Comparison of ENCODE assay signal across 17 cellular contexts in the genomic region with DNA sequence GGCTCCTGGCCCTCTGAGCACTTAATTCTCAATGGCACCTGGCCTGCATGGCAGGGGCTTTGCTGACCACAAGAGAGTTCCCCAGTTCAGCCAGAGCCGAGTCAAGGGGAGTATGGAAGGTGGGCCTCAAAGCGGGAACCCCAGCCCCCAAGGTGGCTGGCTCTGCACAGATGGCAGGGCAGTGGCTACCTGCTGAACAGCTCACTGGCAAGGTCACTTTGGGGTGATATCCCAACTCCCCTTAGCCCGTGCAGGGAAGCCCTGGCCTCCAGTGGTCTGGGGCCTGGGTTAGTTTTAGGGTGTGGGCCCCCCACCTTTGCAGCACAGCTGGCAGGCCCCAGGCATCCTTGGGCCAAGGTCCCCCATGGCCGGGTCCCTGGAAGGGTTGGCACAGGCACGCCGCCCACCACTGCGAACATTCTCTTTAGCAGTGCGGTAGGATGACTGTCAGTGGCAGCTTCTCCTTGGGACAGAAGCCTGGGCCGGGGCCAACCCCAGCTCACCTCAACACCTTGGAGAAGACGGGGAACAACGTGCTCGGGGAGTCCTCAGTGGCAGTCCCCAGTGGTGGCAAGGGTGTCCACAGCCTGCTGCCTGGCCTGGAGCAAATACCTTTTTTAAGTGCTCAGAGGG. TPM values are rescaled to one million over a fixed set of nuclear protein-coding genes. Genes with fewer than 3 reads are reported as not detected.
DNase-seq lines count a peak whose midpoint lies in the region; ATAC-seq and TF ChIP-seq lines count a peak whose summit lies in the region.
"Had no signal": no experiment of that assay in that cellular context is flagged by ENCODE, and none has a peak within 500 bp of the region (broad histone marks: within the 10 kb centered on the region; RNA-seq: fewer than 3 reads in every experiment).

No MANE protein-coding gene starts in this region.

- no peak overlapping the region for H3K4me3 Mint-ChIP-seq in activated CD4-positive, alpha-beta memory T cell treated with anti-CD3 and anti-CD28 coated beads for 36 hours
- H3K4me3 Mint-ChIP-seq in nephron progenitor cell: no peak overlapping the region
- H3K4me3 Mint-ChIP-seq: GM23338 had no signal

- no peaks in the 10 kb centered on the region for H3K4me1 ChIP-seq in smooth muscle cell (ENCODE audit: low read depth)

- no peak overlapping the region for H3K9ac ChIP-seq in smooth muscle cell (ENCODE audit: low read depth)

- CTCF ChIA-PET in activated CD4-positive, alpha-beta memory T cell treated with anti-CD3 and anti-CD28 coated beads for 36 hours (lab: Charles Lee): interaction anchor here (2.2 to 2.8 kb wide), 2 partner anchors 10 to 84 kb away, joined by 6 to 15 read pairs; no protein-coding TSS in a partner anchor

- H4K20me1 ChIP-seq in smooth muscle cell (ENCODE audit: low read depth): no peaks in the 10 kb centered on the region

- H3K36me3 ChIP-seq in H7 (replicated peaks; ENCODE audit: control insufficient read depth, insufficient read depth, low read length) (no peaks in the 10 kb centered on the region), smooth muscle cell (ENCODE audit: low read depth) (no peaks in the 10 kb centered on the region)

- H3K9me3 Mint-ChIP-seq in activated CD4-positive, alpha-beta memory T cell treated with anti-CD3 and anti-CD28 coated beads for 36 hours: no peaks in the 10 kb centered on the region
- no peaks in the 10 kb centered on the region for H3K9me3 Mint-ChIP-seq in nephron progenitor cell
- H3K9me3 Mint-ChIP-seq: GM23338 had no signal

- H3K27me3 ChIP-seq in H7 (ENCODE audit: control insufficient read depth, insufficient read depth, low read length) (no peaks in the 10 kb centered on the region), layer of hippocampus (ENCODE audit: control insufficient read depth, insufficient read depth, low read length) (no peaks in the 10 kb centered on the region), smooth muscle cell (ENCODE audit: low read depth) (no peaks in the 10 kb centered on the region)

- 93% methylated on average over 12 of the region's 12 CpGs for WGBS in smooth muscle cell (ENCODE audit: low lambda C conversion rate)

- POLR2A ChIA-PET in activated CD4-positive, alpha-beta memory T cell treated with anti-CD3 and anti-CD28 coated beads for 36 hours (lab: Charles Lee): no interaction called here

- H3F3A ChIP-seq in smooth muscle cell (ENCODE audit: low read depth): peaks cover 20% of the 10 kb centered on the region

- H3K27me3 Mint-ChIP-seq in activated CD4-positive, alpha-beta memory T cell treated with anti-CD3 and anti-CD28 coated beads for 36 hours: no peaks in the 10 kb centered on the region
- peaks cover 2% of the 10 kb centered on the region for H3K27me3 Mint-ChIP-seq in nephron progenitor cell (ENCODE audit: low read depth, poor library complexity)

- no peaks in the 10 kb centered on the region for H3K36me3 Mint-ChIP-seq in activated CD4-positive, alpha-beta memory T cell treated with anti-CD3 and anti-CD28 coated beads for 36 hours
- peaks cover 4% of the 10 kb centered on the region for H3K36me3 Mint-ChIP-seq in nephron progenitor cell (ENCODE audit: low read depth)

- TF ChIP-seq CTCF in smooth muscle cell (IDR thresholded peaks at IDR 0.05; ENCODE audit: borderline replicate concordance, insufficient read depth, poor library complexity, severe bottlenecking): no peak
- TF ChIP-seq CTCF in nephron progenitor cell (IDR thresholded peaks at IDR 0.05): no peak

- H2AFZ ChIP-seq in smooth muscle cell (ENCODE audit: low read depth): no peak overlapping the region
- H2AFZ ChIP-seq: GM23338 had no signal

- H3K79me2 ChIP-seq in smooth muscle cell (ENCODE audit: low read depth): no peaks in the 10 kb centered on the region

- peak overlapping the region; percentile 14 for H3K27ac ChIP-seq in layer of hippocampus (ENCODE audit: low read depth, low read length)
- peak overlapping the region; percentile 90 for H3K27ac ChIP-seq in smooth muscle cell (ENCODE audit: low read depth)
- H3K27ac ChIP-seq: epithelial cell of prostate, VCaP had no signal

- no peak overlapping the region for H3K4me3 ChIP-seq in H7 (ENCODE audit: insufficient read depth, low read depth, low read length)
- no peak overlapping the region for H3K4me3 ChIP-seq in smooth muscle cell
- H3K4me3 ChIP-seq: GM23338 had no signal

- no peaks in the 10 kb centered on the region for H3K9me3 ChIP-seq in smooth muscle cell (replicated peaks; ENCODE audit: low read depth)

- no peak overlapping the region for H3K4me2 ChIP-seq in smooth muscle cell
- H3K4me2 ChIP-seq: GM23338 had no signal

- no peak overlapping the region for H3K27ac Mint-ChIP-seq in activated CD4-positive, alpha-beta memory T cell treated with anti-CD3 and anti-CD28 coated beads for 36 hours
- no peak overlapping the region for H3K27ac Mint-ChIP-seq in nephron progenitor cell
- H3K27ac Mint-ChIP-seq: GM23338 had no signal

- ATAC-seq in HG03565 (IDR thresholded peaks at IDR 0.05; ENCODE audit: unreplicated experiment): no peak
- ATAC-seq: GM23338 had no signal

- DNase-seq in H7: peak; percentile 48
- peak; percentile 6 for DNase-seq in activated CD4-positive, alpha-beta memory T cell treated with anti-CD3 and anti-CD28 coated beads for 36 hours
- no peak for DNase-seq in smooth muscle cell (lab: John Stamatoyannopoulos, UW; ENCODE audit: unreplicated experiment)
- DNase-seq in hypothalamus (lab: John Stamatoyannopoulos, UW): no peak
- no peak for DNase-seq in nephron progenitor cell
- DNase-seq: amniotic stem cell; DMS153; islet precursor cell; NCI-H2029; NCI-H526 treated with DMSO at 0.1 percent for 48 hours; stimulated activated CD4-positive, alpha-beta T cell treated with anti-CD3 and anti-CD28 coated beads, Interleukin-4, amount 100 ng/mL, for 1 hour; SW 1271 had no signal

- intact Hi-C loops in activated CD4-positive, alpha-beta memory T cell treated with anti-CD3 and anti-CD28 coated beads for 36 hours (cut with micrococcal nuclease): no loop called here

- H3K4me1 Mint-ChIP-seq in activated CD4-positive, alpha-beta memory T cell treated with anti-CD3 and anti-CD28 coated beads for 36 hours (ENCODE audit: low read depth): no peaks in the 10 kb centered on the region
- peaks cover 17% of the 10 kb centered on the region for H3K4me1 Mint-ChIP-seq in nephron progenitor cell

RNA-seq across cellular contexts. Expression of gene PPIF, which starts 36.8 kb away (rescaled TPM):
- total RNA-seq in H7 (2014; rRNA removed; shearing (Covaris generic)): 78.6 and 87.5 TPM in 2 replicates
- total RNA-seq in activated CD4-positive, alpha-beta memory T cell treated with anti-CD3 and anti-CD28 coated beads for 36 hours: 10 to 100 TPM; 87.2 to 94.0 TPM
- total RNA-seq in smooth muscle cell: 24.3 and 28.5 TPM in 2 replicates
- 29.7 and 35.2 TPM in 2 replicates for polyA plus RNA-seq in smooth muscle cell

Comparison
In these comparisons a context has a peak if more than half of its experiments do, and no peak if none do; other contexts are left out.
1. DNase-seq: peak in H7 (single experiment) and activated CD4-positive, alpha-beta memory T cell treated with anti-CD3 and anti-CD28 coated beads for 36 hours (single experiment); none in smooth muscle cell (single experiment), hypothalamus (0 of 51) and nephron progenitor cell (single experiment).